In genomic region chr1:171455967-171456366, GRCh38 we compare ENCODE assay signal across 20 cellular contexts. TPM values are rescaled to one million over a fixed set of nuclear protein-coding genes. Genes with fewer than 3 reads are reported as not detected.
DNase-seq lines count a peak whose midpoint lies in the region; ATAC-seq and TF ChIP-seq lines count a peak whose summit lies in the region.
"Had no signal": no experiment of that assay in that cellular context is flagged by ENCODE, and none has a peak within 500 bp of the region (broad histone marks: within the 10 kb centered on the region; RNA-seq: fewer than 3 reads in every experiment).

No MANE protein-coding gene starts in this region.

- H3K4me3 ChIP-seq in GM23338 (no peak overlapping the region), ascending aorta (no peak overlapping the region)
- H3K4me3 ChIP-seq: BLaER1 treated with 17β-estradiol and CSF1 and Interleukin-3, amounts not matched to agents 10 nM and 100 nM; GM12878 had no signal

- no peak for ATAC-seq in GM23338
- ATAC-seq in SK-N-SH treated with all-trans-retinoic acid at 6 μM for 48 hours, result peak; percentile 50; the same call in 2 of the 3 replicates
- ATAC-seq in foreskin keratinocyte, result no peak
- ATAC-seq in activated CD8-positive, alpha-beta T cell treated with anti-CD3 and anti-CD28 coated beads for 36 hours, result no peak
- ATAC-seq: CD8-positive, alpha-beta T cell; GM12878 had no signal

- H3K36me3 Mint-ChIP-seq in GM23338 (ENCODE audit: low read depth), result no peaks in the 10 kb centered on the region
- no peaks in the 10 kb centered on the region for H3K36me3 Mint-ChIP-seq in activated CD8-positive, alpha-beta T cell treated with anti-CD3 and anti-CD28 coated beads for 36 hours (ENCODE audit: low read depth)
- H3K36me3 Mint-ChIP-seq: CD8-positive, alpha-beta T cell had no signal

- no peaks in the 10 kb centered on the region for H3K9me3 Mint-ChIP-seq in GM23338
- H3K9me3 Mint-ChIP-seq in activated CD8-positive, alpha-beta T cell treated with anti-CD3 and anti-CD28 coated beads for 36 hours, result no peaks in the 10 kb centered on the region

- CTCF ChIA-PET in activated CD8-positive, alpha-beta T cell treated with anti-CD3 and anti-CD28 coated beads for 36 hours (lab: Charles Lee), result no interaction called here

- no peak for TF ChIP-seq CTCF in GM23338 (conservative IDR thresholded peaks at IDR 0.05; ENCODE audit: low read depth in 2 of 2)
- TF ChIP-seq CTCF in ascending aorta (IDR thresholded peaks at IDR 0.05), result no peak
- TF ChIP-seq CTCF in foreskin keratinocyte (conservative IDR thresholded peaks at IDR 0.05), result no peak
- no peak for TF ChIP-seq CTCF in activated CD8-positive, alpha-beta T cell treated with anti-CD3 and anti-CD28 coated beads for 36 hours (IDR thresholded peaks at IDR 0.05)

- H3K79me2 ChIP-seq in GM23338 (replicated peaks; ENCODE audit: insufficient read depth), result no peaks in the 10 kb centered on the region

- no peak overlapping the region for H3K27ac Mint-ChIP-seq in GM23338
- H3K27ac Mint-ChIP-seq in activated CD8-positive, alpha-beta T cell treated with anti-CD3 and anti-CD28 coated beads for 36 hours, result no peak overlapping the region
- H3K27ac Mint-ChIP-seq: B cell; CD8-positive, alpha-beta T cell; HFFc6; IgD-negative memory B cell had no signal

- no peak for DNase-seq in GM23338 (ENCODE audit: low spot score)
- DNase-seq in NCI-H82 treated with DMSO at 0.1 percent for 48 hours (lab: John Stamatoyannopoulos, UW; ENCODE audit: unreplicated experiment), result peak; percentile 25
- DNase-seq in inferior parietal cortex (ENCODE audit: extremely low spot score), result peak; percentile 16
- no peak for DNase-seq in ascending aorta (ENCODE audit: low spot score in 2 of 2)
- DNase-seq in foreskin keratinocyte, result no peak
- no peak for DNase-seq in activated CD8-positive, alpha-beta T cell treated with anti-CD3 and anti-CD28 coated beads for 36 hours
- no peak for DNase-seq in HUDEP-2 (lab: John Stamatoyannopoulos, UW; ENCODE audit: unreplicated experiment in 76 of 76)
- DNase-seq: 8988T; Calu3; CD8-positive, alpha-beta T cell; DND-41; EL; HCEC 1CT; HFFc6 had no signal

- no peak overlapping the region for H3K4me3 Mint-ChIP-seq in GM23338
- no peak overlapping the region for H3K4me3 Mint-ChIP-seq in activated CD8-positive, alpha-beta T cell treated with anti-CD3 and anti-CD28 coated beads for 36 hours
- H3K4me3 Mint-ChIP-seq: B cell; CD8-positive, alpha-beta T cell; HFFc6; IgD-negative memory B cell had no signal

- H3K4me1 Mint-ChIP-seq in GM23338, result no peaks in the 10 kb centered on the region
- H3K4me1 Mint-ChIP-seq in activated CD8-positive, alpha-beta T cell treated with anti-CD3 and anti-CD28 coated beads for 36 hours (ENCODE audit: low read depth), result no peaks in the 10 kb centered on the region
- H3K4me1 Mint-ChIP-seq: B cell had no signal

- H3F3A ChIP-seq in GM23338 (replicated peaks; ENCODE audit: low read depth), result no peaks in the 10 kb centered on the region

- H3K36me3 ChIP-seq in GM23338 (ENCODE audit: insufficient read depth) (no peaks in the 10 kb centered on the region), ascending aorta (no peaks in the 10 kb centered on the region)
- H3K36me3 ChIP-seq: BLaER1 treated with 17β-estradiol and CSF1 and Interleukin-3, amounts not matched to agents 10 nM and 100 nM had no signal

- H3K9me3 ChIP-seq in ascending aorta, result no peaks in the 10 kb centered on the region

- H2AFZ ChIP-seq in GM23338, result peak overlapping the region; percentile 83

- POLR2A ChIA-PET in activated CD8-positive, alpha-beta T cell treated with anti-CD3 and anti-CD28 coated beads for 36 hours (lab: Charles Lee), result no interaction called here

- H3K27ac ChIP-seq in GM23338 (ENCODE audit: low read depth) (no peak overlapping the region), ascending aorta (no peak overlapping the region), foreskin keratinocyte (no peak overlapping the region)
- H3K27ac ChIP-seq: BLaER1 treated with 17β-estradiol and CSF1 and Interleukin-3, amounts not matched to agents 10 nM and 100 nM; HL-60 had no signal

- H3K27me3 ChIP-seq in GM23338 (ENCODE audit: insufficient read depth), result no peaks in the 10 kb centered on the region
- H3K27me3 ChIP-seq in ascending aorta, result no peaks in the 10 kb centered on the region
- H3K27me3 ChIP-seq in foreskin keratinocyte, result no peaks in the 10 kb centered on the region
- H3K27me3 ChIP-seq: BLaER1 treated with 17β-estradiol and CSF1 and Interleukin-3, amounts not matched to agents 10 nM and 100 nM had no signal

- no peaks in the 10 kb centered on the region for H3K9me2 ChIP-seq in GM23338 (ENCODE audit: insufficient read depth)

- no peaks in the 10 kb centered on the region for H3K4me1 ChIP-seq in GM23338 (ENCODE audit: insufficient read depth)
- H3K4me1 ChIP-seq in ascending aorta, result no peaks in the 10 kb centered on the region
- H3K4me1 ChIP-seq in foreskin keratinocyte, result no peaks in the 10 kb centered on the region

- intact Hi-C loops in ascending aorta (cut with DNase I), result no loop called here
- intact Hi-C loops in activated CD8-positive, alpha-beta T cell treated with anti-CD3 and anti-CD28 coated beads for 36 hours (cut with micrococcal nuclease), result no loop called here

- H3K27me3 Mint-ChIP-seq in GM23338 (ENCODE audit: insufficient read depth, low read depth, poor library complexity), result peaks cover 1% of the 10 kb centered on the region
- peaks cover 10% of the 10 kb centered on the region for H3K27me3 Mint-ChIP-seq in activated CD8-positive, alpha-beta T cell treated with anti-CD3 and anti-CD28 coated beads for 36 hours
- H3K27me3 Mint-ChIP-seq: IgD-negative memory B cell had no signal

- no peak overlapping the region for H3K4me2 ChIP-seq in GM23338
- H3K4me2 ChIP-seq: BLaER1 treated with 17β-estradiol and CSF1 and Interleukin-3, amounts not matched to agents 10 nM and 100 nM had no signal

- no peaks in the 10 kb centered on the region for H4K20me1 ChIP-seq in GM23338 (replicated peaks; ENCODE audit: insufficient read depth)
- H4K20me1 ChIP-seq: BLaER1 treated with 17β-estradiol and CSF1 and Interleukin-3, amounts not matched to agents 10 nM and 100 nM had no signal

TF ChIP-seq in GM23338, 12 proteins besides CTCF, POLR2A, EP300 and RAD21 (continues in another document):
- no peak for TF ChIP-seq EZH2 (IDR thresholded peaks at IDR 0.05; ENCODE audit: low read depth, unreplicated experiment)
- TF ChIP-seq STAT1 (IDR thresholded peaks at IDR 0.05; ENCODE audit: unreplicated experiment), result no peak
- no peak for TF ChIP-seq ETS1 (IDR thresholded peaks at IDR 0.05)
- no peak for TF ChIP-seq JUNB (IDR thresholded peaks at IDR 0.05; ENCODE audit: unreplicated experiment)
- no peak for TF ChIP-seq CREB1 (CRISPR knock-in tag; IDR thresholded peaks at IDR 0.05; ENCODE audit: low read depth)
- no peak for TF ChIP-seq NANOG (IDR thresholded peaks at IDR 0.05; ENCODE audit: borderline replicate concordance)

TF ChIP-seq in SK-N-SH treated with all-trans-retinoic acid at 6 μM for 48 hours, 23 proteins besides CTCF, POLR2A, EP300 and RAD21:
- TF ChIP-seq ZFP30 (CRISPR knock-in tag; IDR thresholded peaks at IDR 0.05), result no peak
- TF ChIP-seq BACH2 (CRISPR knock-in tag; IDR thresholded peaks at IDR 0.05; ENCODE audit: borderline replicate concordance), result no peak
- TF ChIP-seq PPARA (CRISPR knock-in tag; IDR thresholded peaks at IDR 0.05; ENCODE audit: borderline replicate concordance), result no peak
- no peak for TF ChIP-seq ZNF70 (CRISPR knock-in tag; IDR thresholded peaks at IDR 0.05)
- no peak for TF ChIP-seq OSR1 (CRISPR knock-in tag; IDR thresholded peaks at IDR 0.05)
- no peak for TF ChIP-seq TOX (CRISPR knock-in tag; IDR thresholded peaks at IDR 0.05; ENCODE audit: borderline replicate concordance)
- TF ChIP-seq ZNF8 (CRISPR knock-in tag; IDR thresholded peaks at IDR 0.05), result no peak
- no peak for TF ChIP-seq GLIS3 (CRISPR knock-in tag; IDR thresholded peaks at IDR 0.05)
- TF ChIP-seq POU6F1 (CRISPR knock-in tag; IDR thresholded peaks at IDR 0.05; ENCODE audit: borderline replicate concordance, low read depth), result no peak
- TF ChIP-seq CSRNP3 (CRISPR knock-in tag; IDR thresholded peaks at IDR 0.05), result no peak
- no peak for TF ChIP-seq TCF4 (CRISPR knock-in tag; IDR thresholded peaks at IDR 0.05; ENCODE audit: borderline replicate concordance)
- no peak for TF ChIP-seq ESRRG (CRISPR knock-in tag; IDR thresholded peaks at IDR 0.05)
- no peak for TF ChIP-seq ZC3H10 (CRISPR knock-in tag; IDR thresholded peaks at IDR 0.05)
TF ChIP-seq in SK-N-SH treated with all-trans-retinoic acid at 6 μM for 48 hours: peak in this region for 0.

RNA-seq across cellular contexts. Expression of gene PRRC2C, which starts 29.4 kb away (rescaled TPM):
- total RNA-seq in GM23338 (2014; rRNA removed; shearing (Covaris generic)), result 164 and 186 TPM in 2 replicates
- polyA plus RNA-seq in GM23338 (2016; fragmentation: Nextera tagmentation; extraction: Ambion mirVana) (327 and 368 TPM in 2 replicates), foreskin keratinocyte (35.5 and 43.7 TPM in 2 replicates)
- total RNA-seq in ascending aorta (46.3 TPM), foreskin keratinocyte (108 and 122 TPM in 2 replicates)
- 100 to 1,000 TPM; 229 to 238 TPM for total RNA-seq in activated CD8-positive, alpha-beta T cell treated with anti-CD3 and anti-CD28 coated beads for 36 hours

Comparison
In these comparisons a context has a peak if more than half of its experiments do, and no peak if none do; other contexts are left out.
1. DNase-seq: peak in NCI-H82 treated with DMSO at 0.1 percent for 48 hours (single experiment) and inferior parietal cortex (single experiment); none in GM23338 (single experiment), ascending aorta (0 of 2), foreskin keratinocyte (0 of 2), activated CD8-positive, alpha-beta T cell treated with anti-CD3 and anti-CD28 coated beads for 36 hours (single experiment) and HUDEP-2 (0 of 76).